Comparison of ENCODE assay signal across 25 cellular contexts in genomic region chr1:116401646-116402176, GRCh38. TPM values are rescaled to one million over a fixed set of nuclear protein-coding genes. Genes with fewer than 3 reads are reported as not detected.
DNase-seq lines count a peak whose midpoint lies in the region; ATAC-seq, FAIRE-seq and TF ChIP-seq lines count a peak whose summit lies in the region.
"Had no signal": no experiment of that assay in that cellular context is flagged by ENCODE, and none has a peak within 500 bp of the region (broad histone marks: within the 10 kb centered on the region; RNA-seq: fewer than 3 reads in every experiment).

No MANE protein-coding gene starts in this region.

- CTCF ChIA-PET in CD4-positive, alpha-beta memory T cell (lab: Charles Lee; ENCODE audit: partially characterized antibody): interaction anchor here (0.8 to 2.4 kb wide), 5 partner anchors 11 to 263 kb away, joined by 3 to 12 read pairs (median 6); no protein-coding TSS in a partner anchor
- CTCF ChIA-PET in activated CD8-positive, alpha-beta T cell treated with anti-CD3 and anti-CD28 coated beads for 36 hours (lab: Charles Lee): interaction anchor here (0.7 to 1.8 kb wide), 8 partner anchors 9 to 155 kb away, joined by 3 to 10 read pairs (median 4); no protein-coding TSS in a partner anchor

- intact Hi-C loops in CD4-positive, alpha-beta memory T cell (cut with micrococcal nuclease): no loop called here
- intact Hi-C loops in activated CD8-positive, alpha-beta T cell treated with anti-CD3 and anti-CD28 coated beads for 36 hours (cut with micrococcal nuclease): no loop called here

- no peaks in the 10 kb centered on the region for H3K4me1 Mint-ChIP-seq in activated T-cell treated with anti-CD3 and anti-CD28 coated beads, Interleukin-2, amount 50 U/mL, for 72 hours (ENCODE audit: low read depth)
- H3K4me1 Mint-ChIP-seq in activated T-cell treated with anti-CD3 and anti-CD28 coated beads, Interleukin-2, amount 50 U/mL, for 4 hours (ENCODE audit: low read depth): peaks cover 21% of the 10 kb centered on the region
- H3K4me1 Mint-ChIP-seq in CD4-positive, alpha-beta memory T cell: peaks cover 10 to 31% (median 21%) of the 10 kb centered on the region in 4 donors
- H3K4me1 Mint-ChIP-seq in activated CD8-positive, alpha-beta T cell treated with anti-CD3 and anti-CD28 coated beads for 36 hours (ENCODE audit: low read depth): peaks cover 20% of the 10 kb centered on the region
- H3K4me1 Mint-ChIP-seq: B cell had no signal

- DNase-seq in activated T-cell treated with anti-CD3 and anti-CD28 coated beads, Interleukin-2, amount 50 U/mL, for 72 hours: no peak
- no peak for DNase-seq in activated T-cell treated with anti-CD3 and anti-CD28 coated beads, Interleukin-2, amount 50 U/mL, for 4 hours
- no peak for DNase-seq in CD4-positive, alpha-beta memory T cell
- DNase-seq in activated CD8-positive, alpha-beta T cell treated with anti-CD3 and anti-CD28 coated beads for 36 hours: no peak
- DNase-seq in erythroblast (lab: John Stamatoyannopoulos, UW): peak; percentile 16 to 35
- no peak for DNase-seq in stimulated activated CD4-positive, alpha-beta T cell treated with anti-CD3 and anti-CD28 coated beads, Interleukin-4, amount 100 ng/mL, for 1 hour
- no peak for DNase-seq in stimulated activated naive CD4-positive, alpha-beta T cell (lab: John Stamatoyannopoulos, UW)
- DNase-seq in GM12891 (ENCODE audit: insufficient read length, low spot score): no peak
- DNase-seq: anterior cingulate cortex, H7, Kasumi-1, lower lobe of right lung, NCI-H1694 treated with DMSO at 0.1 percent for 48 hours, NCI-H2171 treated with DMSO at 0.1 percent for 48 hours, NCI-H524, PC-3, SHP77, substantia nigra, upper lobe of right lung had no signal

- H3K4me3 ChIP-seq in CD4-positive, alpha-beta memory T cell (ENCODE audit: low read length in 2 of 2): no peak overlapping the region
- H3K4me3 ChIP-seq: lower lobe of right lung, upper lobe of right lung had no signal

- no peaks in the 10 kb centered on the region for H3K9me3 Mint-ChIP-seq in activated T-cell treated with anti-CD3 and anti-CD28 coated beads, Interleukin-2, amount 50 U/mL, for 72 hours
- H3K9me3 Mint-ChIP-seq in activated T-cell treated with anti-CD3 and anti-CD28 coated beads, Interleukin-2, amount 50 U/mL, for 4 hours: no peaks in the 10 kb centered on the region
- H3K9me3 Mint-ChIP-seq in CD4-positive, alpha-beta memory T cell: peaks cover 0 to 3% (median 0%) of the 10 kb centered on the region in 8 donors
- H3K9me3 Mint-ChIP-seq in activated CD8-positive, alpha-beta T cell treated with anti-CD3 and anti-CD28 coated beads for 36 hours: no peaks in the 10 kb centered on the region

- H3K4me3 Mint-ChIP-seq in activated T-cell treated with anti-CD3 and anti-CD28 coated beads, Interleukin-2, amount 50 U/mL, for 72 hours: no peak overlapping the region
- no peak overlapping the region for H3K4me3 Mint-ChIP-seq in activated T-cell treated with anti-CD3 and anti-CD28 coated beads, Interleukin-2, amount 50 U/mL, for 4 hours
- no peak overlapping the region for H3K4me3 Mint-ChIP-seq in CD4-positive, alpha-beta memory T cell
- H3K4me3 Mint-ChIP-seq in activated CD8-positive, alpha-beta T cell treated with anti-CD3 and anti-CD28 coated beads for 36 hours: no peak overlapping the region
- H3K4me3 Mint-ChIP-seq: B cell had no signal

- no peaks in the 10 kb centered on the region for H3K27me3 Mint-ChIP-seq in activated T-cell treated with anti-CD3 and anti-CD28 coated beads, Interleukin-2, amount 50 U/mL, for 72 hours (ENCODE audit: low read depth)
- H3K27me3 Mint-ChIP-seq in activated T-cell treated with anti-CD3 and anti-CD28 coated beads, Interleukin-2, amount 50 U/mL, for 4 hours (ENCODE audit: low read depth): no peaks in the 10 kb centered on the region
- H3K27me3 Mint-ChIP-seq in CD4-positive, alpha-beta memory T cell: no peaks in the 10 kb centered on the region
- H3K27me3 Mint-ChIP-seq in activated CD8-positive, alpha-beta T cell treated with anti-CD3 and anti-CD28 coated beads for 36 hours: no peaks in the 10 kb centered on the region
- H3K27me3 Mint-ChIP-seq: B cell had no signal

- H3K9me3 ChIP-seq in CD4-positive, alpha-beta memory T cell (ENCODE audit: control insufficient read depth in 1 of 2, low read length in 2 of 2): no peaks in the 10 kb centered on the region
- H3K9me3 ChIP-seq: lower lobe of right lung, upper lobe of right lung had no signal

- peaks cover 23 to 55% of the 10 kb centered on the region in 2 donors for H3K36me3 Mint-ChIP-seq in activated T-cell treated with anti-CD3 and anti-CD28 coated beads, Interleukin-2, amount 50 U/mL, for 72 hours (ENCODE audit: insufficient read depth in 2 of 2)
- H3K36me3 Mint-ChIP-seq in activated T-cell treated with anti-CD3 and anti-CD28 coated beads, Interleukin-2, amount 50 U/mL, for 4 hours (ENCODE audit: insufficient read depth): peaks cover 95% of the 10 kb centered on the region
- peaks cover 92 to 99% of the 10 kb centered on the region in 2 donors for H3K36me3 Mint-ChIP-seq in CD4-positive, alpha-beta memory T cell
- H3K36me3 Mint-ChIP-seq in activated CD8-positive, alpha-beta T cell treated with anti-CD3 and anti-CD28 coated beads for 36 hours (ENCODE audit: low read depth): peaks cover 85% of the 10 kb centered on the region

- TF ChIP-seq CTCF in activated CD8-positive, alpha-beta T cell treated with anti-CD3 and anti-CD28 coated beads for 36 hours (IDR thresholded peaks at IDR 0.05): no peak

- ATAC-seq in activated T-cell treated with anti-CD3 and anti-CD28 coated beads, Interleukin-2, amount 50 U/mL, for 72 hours (replicated peaks in 1 of 2): peak in 1 of 2 donors; percentile 21
- ATAC-seq in activated T-cell treated with anti-CD3 and anti-CD28 coated beads, Interleukin-2, amount 50 U/mL, for 4 hours: no peak
- no peak for ATAC-seq in activated CD8-positive, alpha-beta T cell treated with anti-CD3 and anti-CD28 coated beads for 36 hours
- ATAC-seq: activated CD4-positive, CD25-positive, alpha-beta regulatory T cell treated with anti-CD3 and anti-CD28 coated beads, Interleukin-2, amount 50 U/mL, for 24 hours; lower lobe of right lung; PC-3; upper lobe of right lung had no signal

- TF ChIP-seq POLR2A in erythroblast (IDR thresholded peaks at IDR 0.05; ENCODE audit: low read length): no peak
- TF ChIP-seq POLR2A in GM12891 (IDR thresholded peaks at IDR 0.05; ENCODE audit: low read depth, low read length): no peak

- POLR2A ChIA-PET in CD4-positive, alpha-beta memory T cell (lab: Charles Lee; ENCODE audit: partially characterized antibody): interaction anchor here (0.7 to 3.9 kb wide), 7 partner anchors 10 to 251 kb away, joined by 3 to 19 read pairs (median 4); no protein-coding TSS in a partner anchor
- POLR2A ChIA-PET in activated CD8-positive, alpha-beta T cell treated with anti-CD3 and anti-CD28 coated beads for 36 hours (lab: Charles Lee): interaction anchor here (0.8 to 2.3 kb wide), 5 partner anchors 9 to 21 kb away, joined by 3 to 8 read pairs (median 3); no protein-coding TSS in a partner anchor

- peaks cover 91% of the 10 kb centered on the region for H3K36me3 ChIP-seq in CD4-positive, alpha-beta memory T cell (ENCODE audit: insufficient read depth, low read length)

- H3K27ac Mint-ChIP-seq in activated T-cell treated with anti-CD3 and anti-CD28 coated beads, Interleukin-2, amount 50 U/mL, for 72 hours: peak overlapping the region; percentile 56
- H3K27ac Mint-ChIP-seq in CD4-positive, alpha-beta memory T cell: peak overlapping the region in 6 of 7 donors; percentile 23 to 89 (median 52)
- peak overlapping the region; percentile 84 for H3K27ac Mint-ChIP-seq in activated CD8-positive, alpha-beta T cell treated with anti-CD3 and anti-CD28 coated beads for 36 hours
- H3K27ac Mint-ChIP-seq: B cell had no signal

- no peak for FAIRE-seq in GM12891 (lab: Jason Lieb, UNC)
- FAIRE-seq: A204.1, D721Med, keratinocyte, TTC549 had no signal

- no peaks in the 10 kb centered on the region for H3K27me3 ChIP-seq in CD4-positive, alpha-beta memory T cell (ENCODE audit: insufficient read depth, low read length)
- H3K27me3 ChIP-seq: upper lobe of right lung had no signal

- peaks cover 11% of the 10 kb centered on the region for H3K4me1 ChIP-seq in CD4-positive, alpha-beta memory T cell (ENCODE audit: insufficient read depth, low read length)
- H3K4me1 ChIP-seq: lower lobe of right lung had no signal

- H3K27ac ChIP-seq in CD4-positive, alpha-beta memory T cell (ENCODE audit: low read depth, low read length): no peak overlapping the region
- H3K27ac ChIP-seq: lower lobe of right lung, upper lobe of right lung had no signal

TF ChIP-seq in GM12891, 5 proteins besides CTCF, POLR2A, EP300 and RAD21:
- TF ChIP-seq POU2F2 (IDR thresholded peaks at IDR 0.05; ENCODE audit: low read depth, low read length): no peak
- TF ChIP-seq PAX5 (IDR thresholded peaks at IDR 0.05; ENCODE audit: insufficient read depth, low read length, severe bottlenecking): no peak
- no peak for TF ChIP-seq POLR2AphosphoS5 (IDR thresholded peaks at IDR 0.05; ENCODE audit: low read depth, low read length)
- TF ChIP-seq SPI1 (IDR thresholded peaks at IDR 0.05; ENCODE audit: low read depth, low read length): no peak
- TF ChIP-seq TAF1 (IDR thresholded peaks at IDR 0.05; ENCODE audit: low read depth, low read length): no peak

RNA-seq across cellular contexts. Expression of gene ATP1A1, which starts 28.7 kb away (rescaled TPM):
- 100 to 1,000 TPM; 177 to 206 TPM for total RNA-seq in activated T-cell treated with anti-CD3 and anti-CD28 coated beads, Interleukin-2, amount 50 U/mL, for 72 hours
- 100 to 1,000 TPM; 334 to 383 (median 337) TPM for total RNA-seq in activated T-cell treated with anti-CD3 and anti-CD28 coated beads, Interleukin-2, amount 50 U/mL, for 4 hours
- total RNA-seq in CD4-positive, alpha-beta memory T cell: 100 to 1,000 TPM; 251 to 256 TPM
- polyA plus RNA-seq in CD4-positive, alpha-beta memory T cell: 10 to 100 TPM; 46.5 to 74.3 TPM
- 100 to 1,000 TPM; 201 to 202 TPM for total RNA-seq in activated CD8-positive, alpha-beta T cell treated with anti-CD3 and anti-CD28 coated beads for 36 hours
- 209 TPM for polyA plus RNA-seq in GM12891 (2012; ENCODE audit: low read depth, missing spikeins)

Comparison
In these comparisons a context has a peak if more than half of its experiments do, and no peak if none do; other contexts are left out.
1. DNase-seq: peak in erythroblast (2 of 2); none in activated T-cell treated with anti-CD3 and anti-CD28 coated beads, Interleukin-2, amount 50 U/mL, for 72 hours (0 of 2), activated T-cell treated with anti-CD3 and anti-CD28 coated beads, Interleukin-2, amount 50 U/mL, for 4 hours (single experiment), CD4-positive, alpha-beta memory T cell (0 of 5), activated CD8-positive, alpha-beta T cell treated with anti-CD3 and anti-CD28 coated beads for 36 hours (single experiment), stimulated activated CD4-positive, alpha-beta T cell treated with anti-CD3 and anti-CD28 coated beads, Interleukin-4, amount 100 ng/mL, for 1 hour (single experiment), stimulated activated naive CD4-positive, alpha-beta T cell (0 of 6) and GM12891 (single experiment).
2. Peak in every context shown above with its lines, with median percentiles within 50 percentile points of each other: H3K27ac Mint-ChIP-seq.